Comparison of ENCODE assay signal across 8 cellular contexts in genomic region chr11:68839054-68839865, GRCh38. TPM values are rescaled to one million over a fixed set of nuclear protein-coding genes. Genes with fewer than 3 reads are reported as not detected.
DNase-seq lines count a peak whose midpoint lies in the region; ATAC-seq and TF ChIP-seq lines count a peak whose summit lies in the region.

No MANE protein-coding gene starts in this region.

- peak overlapping the region; percentile 84 for H3K4me3 Mint-ChIP-seq in activated CD4-positive, alpha-beta T cell treated with anti-CD3 and anti-CD28 coated beads, Interleukin-2, amount 10 ng/mL, durations not matched to agents 7 days and 5 days

- TF ChIP-seq POLR2A in GM18526 (IDR thresholded peaks at IDR 0.05; ENCODE audit: extremely low read depth, insufficient read length), result peak; percentile 56

- H3K9me3 Mint-ChIP-seq in activated CD4-positive, alpha-beta T cell treated with anti-CD3 and anti-CD28 coated beads, Interleukin-2, amount 10 ng/mL, durations not matched to agents 7 days and 5 days, result no peaks in the 10 kb centered on the region

- POLR2A ChIA-PET in activated CD4-positive, alpha-beta T cell treated with anti-CD3 and anti-CD28 coated beads, Interleukin-2, amount 10 ng/mL, durations not matched to agents 7 days and 5 days (lab: Charles Lee), result no interaction called here

- DNase-seq in 8988T (peak; percentile 99), NCI-H524 treated with DMSO at 0.1 percent for 48 hours (lab: John Stamatoyannopoulos, UW) (peak; percentile 62), cortex of kidney (lab: John Stamatoyannopoulos, UW) (peak; percentile 76), left kidney (ENCODE audit: low read depth, low spot score) (peak; percentile 97)
- DNase-seq in activated CD4-positive, alpha-beta T cell treated with anti-CD3 and anti-CD28 coated beads, Interleukin-2, amount 10 ng/mL, durations not matched to agents 7 days and 5 days, result peak; percentile 97
- DNase-seq in stimulated activated CD4-positive, alpha-beta T cell treated with anti-CD3 and anti-CD28 coated beads, Interleukin-1b, Interleukin-23, amount 100 ng/mL, for 4 hours (ENCODE audit: low read depth in 2 of 2), result peak; percentile 84 to 90

- CTCF ChIA-PET in activated CD4-positive, alpha-beta T cell treated with anti-CD3 and anti-CD28 coated beads, Interleukin-2, amount 10 ng/mL, durations not matched to agents 7 days and 5 days (lab: Charles Lee), result no interaction called here

- peak overlapping the region; percentile 96 for H3K27ac Mint-ChIP-seq in activated CD4-positive, alpha-beta T cell treated with anti-CD3 and anti-CD28 coated beads, Interleukin-2, amount 10 ng/mL, durations not matched to agents 7 days and 5 days

- peak; percentile 43 for ATAC-seq in HG03342 (IDR thresholded peaks at IDR 0.05; ENCODE audit: unreplicated experiment)

- H3K4me1 Mint-ChIP-seq in activated CD4-positive, alpha-beta T cell treated with anti-CD3 and anti-CD28 coated beads, Interleukin-2, amount 10 ng/mL, durations not matched to agents 7 days and 5 days, result peaks cover 67% of the 10 kb centered on the region

- no peaks in the 10 kb centered on the region for H3K27me3 Mint-ChIP-seq in activated CD4-positive, alpha-beta T cell treated with anti-CD3 and anti-CD28 coated beads, Interleukin-2, amount 10 ng/mL, durations not matched to agents 7 days and 5 days

- peaks cover 4% of the 10 kb centered on the region for H3K36me3 Mint-ChIP-seq in activated CD4-positive, alpha-beta T cell treated with anti-CD3 and anti-CD28 coated beads, Interleukin-2, amount 10 ng/mL, durations not matched to agents 7 days and 5 days (ENCODE audit: low read depth)

RNA-seq across cellular contexts. Expression of gene CPT1A, which starts 2.5 kb away (rescaled TPM):
- 10 to 100 TPM; 66.3 to 69.9 TPM for total RNA-seq in activated CD4-positive, alpha-beta T cell treated with anti-CD3 and anti-CD28 coated beads, Interleukin-2, amount 10 ng/mL, durations not matched to agents 7 days and 5 days

Comparison
In these comparisons a context has a peak if more than half of its experiments do, and no peak if none do; other contexts are left out.
1. Peak in every context shown above with its lines: DNase-seq and ATAC-seq.